In the genomic region with DNA sequence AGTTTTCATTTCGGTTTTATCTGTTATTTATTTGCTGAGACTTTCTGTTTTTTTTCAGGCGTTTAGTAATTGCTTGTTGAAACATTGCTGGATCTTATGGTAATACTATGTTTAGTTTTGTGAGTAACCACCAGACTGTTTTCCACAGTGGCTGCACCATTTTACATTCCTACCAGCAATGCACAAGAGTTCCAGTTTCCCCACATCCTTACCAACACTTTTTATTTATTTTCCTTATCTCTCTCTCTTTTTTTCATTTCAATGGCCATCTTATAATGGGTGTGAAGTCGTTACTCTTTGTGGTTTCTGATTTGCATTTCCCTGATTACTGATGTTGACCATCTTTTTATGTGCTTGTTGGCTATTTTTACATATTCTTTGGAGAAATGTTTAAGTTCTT, we compare ENCODE assay signal across 17 cellular contexts. TPM values are rescaled to one million over a fixed set of nuclear protein-coding genes. Genes with fewer than 3 reads are reported as not detected.
DNase-seq lines count a peak whose midpoint lies in the region; ATAC-seq and TF ChIP-seq lines count a peak whose summit lies in the region.
"Had no signal": no experiment of that assay in that cellular context is flagged by ENCODE, and none has a peak within 500 bp of the region (broad histone marks: within the 10 kb centered on the region; RNA-seq: fewer than 3 reads in every experiment).

No MANE protein-coding gene starts in this region.

- ATAC-seq in IMR-90 (ENCODE audit: low read depth) (peak; percentile 71), foreskin keratinocyte (no peak)
- no peak for ATAC-seq in naive thymus-derived CD8-positive, alpha-beta T cell

- H3K14ac ChIP-seq in IMR-90 (replicated peaks; ENCODE audit: low read depth, low read length): no peak overlapping the region

- peaks cover 4 to 48% of the 10 kb centered on the region in 2 experiments; a peak in 3 of 4 replicates for H3K79me1 ChIP-seq in IMR-90 (ENCODE audit: low read depth in 1 of 2, low read length in 2 of 2)

- H3K9me3 Mint-ChIP-seq in CD8-positive, alpha-beta memory T cell: peaks cover 0 to 3% (median 0%) of the 10 kb centered on the region in 5 donors
- peaks cover 0 to 6% (median 0%) of the 10 kb centered on the region in 9 donors for H3K9me3 Mint-ChIP-seq in naive thymus-derived CD8-positive, alpha-beta T cell

- no peaks in the 10 kb centered on the region for H3K36me3 ChIP-seq in CD8-positive, alpha-beta memory T cell (ENCODE audit: insufficient read depth, low read length)
- H3K36me3 ChIP-seq in IMR-90 (ENCODE audit: control insufficient read depth, insufficient read depth, low read length): peaks cover 1% of the 10 kb centered on the region; the same call in 1 of the 2 replicates
- H3K36me3 ChIP-seq: cardiac muscle cell, lower lobe of right lung had no signal

- H2AK9ac ChIP-seq in IMR-90 (replicated peaks; ENCODE audit: low read depth, low read length, poor library complexity): no peak overlapping the region

- no peak for TF ChIP-seq RAD21 in IMR-90 (IDR thresholded peaks at IDR 0.05; ENCODE audit: low read length)

- H3K4me3 ChIP-seq in CD8-positive, alpha-beta memory T cell (ENCODE audit: low read length): no peak overlapping the region
- H3K4me3 ChIP-seq in IMR-90 (ENCODE audit: insufficient read depth, low read depth, low read length): no peak overlapping the region
- H3K4me3 ChIP-seq: cardiac muscle cell, lower lobe of right lung had no signal

- no peaks in the 10 kb centered on the region for H3K27me3 Mint-ChIP-seq in CD8-positive, alpha-beta memory T cell
- no peaks in the 10 kb centered on the region for H3K27me3 Mint-ChIP-seq in naive thymus-derived CD8-positive, alpha-beta T cell

- no peak for TF ChIP-seq POLR2A in IMR-90 (IDR thresholded peaks at IDR 0.05; ENCODE audit: low read depth, low read length)

- H3K18ac ChIP-seq in IMR-90 (ENCODE audit: low read depth, low read length): no peak overlapping the region

- H2BK5ac ChIP-seq in IMR-90 (ENCODE audit: low read depth, low read length, poor library complexity, severe bottlenecking): no peak overlapping the region

- dilution Hi-C loops in IMR-90 (cut with HindIII; ENCODE audit: low sequenced_read_pairs, unreplicated experiment): no loop called here

- H3K4ac ChIP-seq in IMR-90 (ENCODE audit: low read depth, low read length): no peak overlapping the region

- H3K27ac Mint-ChIP-seq in CD8-positive, alpha-beta memory T cell: peak overlapping the region in 4 of 8 donors; percentile 4 to 67 (median 12)
- H3K27ac Mint-ChIP-seq in naive thymus-derived CD8-positive, alpha-beta T cell: peak overlapping the region in 5 of 10 donors; percentile 15 to 65 (median 29)

- no peaks in the 10 kb centered on the region for H3K27me3 ChIP-seq in CD8-positive, alpha-beta memory T cell (ENCODE audit: insufficient read depth, low read length, poor library complexity, severe bottlenecking)
- H3K27me3 ChIP-seq in IMR-90 (ENCODE audit: control insufficient read depth, insufficient read depth, low read length): no peaks in the 10 kb centered on the region
- no peaks in the 10 kb centered on the region for H3K27me3 ChIP-seq in foreskin keratinocyte
- H3K27me3 ChIP-seq: cardiac muscle cell had no signal

- H4K20me1 ChIP-seq in IMR-90 (ENCODE audit: insufficient read depth, low read length): peaks cover 67% of the 10 kb centered on the region

- no peak overlapping the region for H3K23ac ChIP-seq in IMR-90 (ENCODE audit: low read depth, low read length)

- peaks cover 4 to 9% (median 9%) of the 10 kb centered on the region in 3 donors for H3K36me3 Mint-ChIP-seq in CD8-positive, alpha-beta memory T cell
- H3K36me3 Mint-ChIP-seq in naive thymus-derived CD8-positive, alpha-beta T cell: peaks cover 2 to 11% (median 4%) of the 10 kb centered on the region in 3 donors

- peaks cover 2% of the 10 kb centered on the region; the same call in 1 of the 2 replicates for H3K9me1 ChIP-seq in IMR-90 (ENCODE audit: insufficient read depth, low read length)

- no TSS peak for BruUV-seq in IMR-90 (replicated peaks; lab: Mats Ljungman, UMichigan)

- no peak overlapping the region for H2AK5ac ChIP-seq in IMR-90 (ENCODE audit: low read depth, low read length)

- no CpG with 5 or more reads among the region's 3 CpGs for WGBS in IMR-90 (ENCODE audit: extremely low coverage in 2 of 2, insufficient read length in 1 of 2), 2 experiments

- H4K91ac ChIP-seq in IMR-90 (ENCODE audit: insufficient read depth, low read depth, low read length): no peak overlapping the region

- H3K4me1 ChIP-seq in CD8-positive, alpha-beta memory T cell (ENCODE audit: insufficient read depth, low read length): peaks cover 47% of the 10 kb centered on the region
- peaks cover 2% of the 10 kb centered on the region for H3K4me1 ChIP-seq in IMR-90 (ENCODE audit: control insufficient read depth, insufficient read depth, low read length)
- H3K4me1 ChIP-seq in foreskin keratinocyte: no peaks in the 10 kb centered on the region
- H3K4me1 ChIP-seq: parathyroid adenoma had no signal

- POLR2A ChIA-PET in CD8-positive, alpha-beta memory T cell (lab: Charles Lee): no interaction called here
- POLR2A ChIA-PET in IMR-90 (lab: Charles Lee; ENCODE audit: unreplicated experiment): no interaction called here
- POLR2A ChIA-PET in naive thymus-derived CD8-positive, alpha-beta T cell (lab: Charles Lee): no interaction called here

- no peak overlapping the region for H2BK20ac ChIP-seq in IMR-90 (ENCODE audit: low read depth, low read length)

- CTCF ChIA-PET in CD8-positive, alpha-beta memory T cell (lab: Charles Lee): interaction anchor here (0.8 to 1.2 kb wide), 3 partner anchors 16 to 28 kb away, joined by 3 to 4 read pairs (median 3); no protein-coding TSS in a partner anchor
- CTCF ChIA-PET in IMR-90 (lab: Yijun Ruan, JAX): no interaction called here

- no peak overlapping the region for H2BK120ac ChIP-seq in IMR-90 (ENCODE audit: low read depth, low read length)

- no peak overlapping the region for H3K9ac ChIP-seq in IMR-90 (ENCODE audit: low read depth, low read length)
- H3K9ac ChIP-seq: parathyroid adenoma had no signal

- no peak for DNase-seq in CD8-positive, alpha-beta memory T cell
- DNase-seq in IMR-90 (no peak), astrocyte of the hippocampus (ENCODE audit: low read depth, low spot score) (peak; percentile 62), foreskin keratinocyte (no peak), GM13977 (ENCODE audit: low spot score) (no peak)
- no peak for DNase-seq in naive thymus-derived CD8-positive, alpha-beta T cell
- no peak for DNase-seq in activated CD8-positive, alpha-beta memory T cell treated with anti-CD3 and anti-CD28 coated beads, Interleukin-2, amount 50 U/mL, for 48 hours
- DNase-seq in activated CD4-positive, alpha-beta T cell treated with anti-CD3 and anti-CD28 coated beads for 48 hours: no peak
- DNase-seq: activated CD4-positive, alpha-beta T cell treated with anti-CD3 and anti-CD28 coated beads, Interleukin-2, amount 50 U/mL, for 48 hours; head of caudate nucleus; lower lobe of right lung; NCI-H1436; NCI-H226; stimulated activated CD4-positive, alpha-beta T cell treated with anti-CD3 and anti-CD28 coated beads, Interleukin-4, amount 100 ng/mL, for 1 hour; substantia nigra had no signal

- no peak overlapping the region for H4K5ac ChIP-seq in IMR-90 (ENCODE audit: low read depth, low read length)

- no peak for TF ChIP-seq CTCF in IMR-90 (conservative IDR thresholded peaks at IDR 0.05; ENCODE audit: low read depth, low read length)
- no peak for TF ChIP-seq CTCF in foreskin keratinocyte (conservative IDR thresholded peaks at IDR 0.05)
- TF ChIP-seq CTCF in GM13977 (IDR thresholded peaks at IDR 0.05; ENCODE audit: extremely low read depth, insufficient read depth, missing control alignments): no peak

- H4K8ac ChIP-seq in IMR-90 (ENCODE audit: low read depth in 2 of 2, low read length in 2 of 2): no peak overlapping the region

- in situ Hi-C loops in IMR-90 (cut with MboI; ENCODE audit: low sequenced_read_pairs): no loop called here
- in situ Hi-C loops in GM13977 (cut with MboI; ENCODE audit: low pct_unique_long_range_greater_than_20kb, low sequenced_read_pairs, unreplicated experiment): no loop called here

- H3K27ac ChIP-seq in CD8-positive, alpha-beta memory T cell (ENCODE audit: low read depth, low read length): no peak overlapping the region
- H3K27ac ChIP-seq in IMR-90 (ENCODE audit: insufficient read depth, low read length): no peak overlapping the region
- H3K27ac ChIP-seq in foreskin keratinocyte: no peak overlapping the region
- H3K27ac ChIP-seq: cardiac muscle cell, lower lobe of right lung, parathyroid adenoma had no signal

- H3K4me2 ChIP-seq in IMR-90 (ENCODE audit: low read depth, low read length): no peak overlapping the region; the same call in 1 of the 2 replicates

- H3K9me3 ChIP-seq in CD8-positive, alpha-beta memory T cell (ENCODE audit: low read length): no peaks in the 10 kb centered on the region
- peaks cover 3% of the 10 kb centered on the region for H3K9me3 ChIP-seq in IMR-90 (ENCODE audit: control insufficient read depth, insufficient read depth, low read length)

- no peak overlapping the region for H2BK15ac ChIP-seq in IMR-90 (ENCODE audit: low read depth, low read length)

- intact Hi-C loops in IMR-90 (cut with micrococcal nuclease): no loop called here

- H2AFZ ChIP-seq in IMR-90 (replicated peaks; ENCODE audit: low read length, poor library complexity): no peak overlapping the region
- H2AFZ ChIP-seq: parathyroid adenoma had no signal

- H3K4me3 Mint-ChIP-seq in CD8-positive, alpha-beta memory T cell: peak overlapping the region in 6 of 7 donors; percentile 13 to 64 (median 20)
- peak overlapping the region in 8 of 10 donors; percentile 19 to 60 (median 50) for H3K4me3 Mint-ChIP-seq in naive thymus-derived CD8-positive, alpha-beta T cell

- H3K4me1 Mint-ChIP-seq in CD8-positive, alpha-beta memory T cell: peaks cover 67 to 85% (median 84%) of the 10 kb centered on the region in 3 donors
- H3K4me1 Mint-ChIP-seq in naive thymus-derived CD8-positive, alpha-beta T cell: peaks cover 27 to 81% (median 58%) of the 10 kb centered on the region in 4 donors

- H3K56ac ChIP-seq in IMR-90 (ENCODE audit: extremely low read depth, insufficient read depth, low read length): no peak overlapping the region

TF ChIP-seq in IMR-90, 13 proteins besides CTCF, POLR2A, EP300 and RAD21 (continues in another document):
- TF ChIP-seq MAZ (IDR thresholded peaks at IDR 0.05; ENCODE audit: borderline replicate concordance, low read depth, low read length) (no peak), NFE2L2 (IDR thresholded peaks at IDR 0.05; ENCODE audit: low read depth, low read length) (no peak), RFX5 (IDR thresholded peaks at IDR 0.05; ENCODE audit: low read depth, low read length) (no peak), FOS (IDR thresholded peaks at IDR 0.05; ENCODE audit: low read depth, low read length) (no peak)

RNA-seq across cellular contexts. Expression of gene USP47, which starts 23.7 kb away (rescaled TPM):
- 10 to 100 TPM; 47.0 to 50.2 TPM for total RNA-seq in CD8-positive, alpha-beta memory T cell
- polyA plus RNA-seq in CD8-positive, alpha-beta memory T cell: 53.8 TPM
- total RNA-seq in IMR-90 (2012; rRNA removed) (110 and 117 TPM in 2 replicates), foreskin keratinocyte (37.0 and 37.7 TPM in 2 replicates)
- polyA plus RNA-seq in IMR-90 (2012; rRNA removed) (12.4 and 15.0 TPM in 2 replicates), foreskin keratinocyte (8.2 and 8.8 TPM in 2 replicates)
- polyA plus RNA-seq in IMR-90 (2012; cell fraction: cytosol; rRNA removed): 3.8 and 5.9 TPM in 2 replicates
- 5.9 and 41.8 TPM in 2 replicates for polyA plus RNA-seq in IMR-90 (2012; cell fraction: nucleus; rRNA removed; ENCODE audit: low replicate concordance)
- 10 to 100 TPM; 70.0 to 77.0 TPM for total RNA-seq in naive thymus-derived CD8-positive, alpha-beta T cell
- 10 to 100 TPM; 38.2 to 54.3 (median 40.1) TPM for polyA plus RNA-seq in naive thymus-derived CD8-positive, alpha-beta T cell
